9 cellular contexts compared by ENCODE assay signal in genomic region chr1:248573856-248574255, GRCh38. TPM values are rescaled to one million over a fixed set of nuclear protein-coding genes. Genes with fewer than 3 reads are reported as not detected.
"Had no signal": no experiment of that assay in that cellular context is flagged by ENCODE, and none has a peak within 500 bp of the region (broad histone marks: within the 10 kb centered on the region; RNA-seq: fewer than 3 reads in every experiment).

No MANE protein-coding gene starts in this region.

RNA-seq across cellular contexts. Expression of gene OR2T34, which starts 0.7 kb away (rescaled TPM):
- total RNA-seq: LHCN-M2, MCF 10A, NCI-H460, OCI-LY7, PC-9, Right ventricle myocardium superior, RPMI7951, SJSA1 had no signal
- polyA plus RNA-seq: SK-N-SH had no signal

RNA-seq across cellular contexts. Expression of gene OR2T29, which starts 11.3 kb away (rescaled TPM):
- total RNA-seq: LHCN-M2, MCF 10A, NCI-H460, OCI-LY7, PC-9, Right ventricle myocardium superior, RPMI7951, SJSA1 had no signal
- polyA plus RNA-seq: SK-N-SH had no signal

RNA-seq across cellular contexts. Expression of gene OR2T10, which starts 23.6 kb away (rescaled TPM):
- total RNA-seq: LHCN-M2, MCF 10A, NCI-H460, OCI-LY7, PC-9, Right ventricle myocardium superior, RPMI7951, SJSA1 had no signal
- polyA plus RNA-seq: SK-N-SH had no signal
